ENCODE assay signal across 21 cellular contexts in genomic region chrX:19666950-19667349, GRCh38.
DNase-seq lines count a peak whose midpoint lies in the region; ATAC-seq lines count a peak whose summit lies in the region.
"Had no signal": no experiment of that assay in that cellular context is flagged by ENCODE, and none has a peak within 500 bp of the region (broad histone marks: within the 10 kb centered on the region; RNA-seq: fewer than 3 reads in every experiment).

No MANE protein-coding gene starts in this region.

- WGBS in right cardiac atrium, result 95% methylated on average over 4 of the region's 4 CpGs

- H3K27me3 ChIP-seq in CD4-positive, alpha-beta memory T cell (ENCODE audit: insufficient read depth, low read length), result no peaks in the 10 kb centered on the region
- H3K27me3 ChIP-seq in right cardiac atrium (ENCODE audit: control insufficient read depth, insufficient read depth), result no peaks in the 10 kb centered on the region
- H3K27me3 ChIP-seq: SJCRH30 had no signal

- H3K4me1 Mint-ChIP-seq in activated T-cell treated with anti-CD3 and anti-CD28 coated beads, Interleukin-2, amount 50 U/mL, for 24 hours (ENCODE audit: low read depth), result peaks cover 42% of the 10 kb centered on the region
- H3K4me1 Mint-ChIP-seq in activated T-cell treated with anti-CD3 and anti-CD28 coated beads, Interleukin-2, amount 50 U/mL, for 4 hours (ENCODE audit: low read depth), result peaks cover 58% of the 10 kb centered on the region
- H3K4me1 Mint-ChIP-seq in CD4-positive, alpha-beta memory T cell, result peaks cover 24 to 72% (median 47%) of the 10 kb centered on the region in 4 donors
- peaks cover 24% of the 10 kb centered on the region for H3K4me1 Mint-ChIP-seq in T-helper 17 cell
- peaks cover 35 to 51% of the 10 kb centered on the region in 2 donors for H3K4me1 Mint-ChIP-seq in natural killer cell treated with Interleukin-12 subunit alpha and Interleukin-12 subunit beta and Interleukin-15 and Interleukin-18, amount 100 ng/mL, for 72 hours (ENCODE audit: low read depth in 2 of 2)

- H3K9me3 Mint-ChIP-seq in activated T-cell treated with anti-CD3 and anti-CD28 coated beads, Interleukin-2, amount 50 U/mL, for 24 hours, result no peaks in the 10 kb centered on the region
- no peaks in the 10 kb centered on the region for H3K9me3 Mint-ChIP-seq in activated T-cell treated with anti-CD3 and anti-CD28 coated beads, Interleukin-2, amount 50 U/mL, for 4 hours
- H3K9me3 Mint-ChIP-seq in CD4-positive, alpha-beta memory T cell, result no peaks in the 10 kb centered on the region
- no peaks in the 10 kb centered on the region for H3K9me3 Mint-ChIP-seq in natural killer cell treated with Interleukin-12 subunit alpha and Interleukin-12 subunit beta and Interleukin-15 and Interleukin-18, amount 100 ng/mL, for 72 hours

- H3K4me1 ChIP-seq in CD4-positive, alpha-beta memory T cell (ENCODE audit: insufficient read depth, low read length), result peaks cover 27% of the 10 kb centered on the region
- H3K4me1 ChIP-seq in right cardiac atrium (ENCODE audit: control insufficient read depth, insufficient read depth, low read length), result peaks cover 3% of the 10 kb centered on the region

- peaks cover 2% of the 10 kb centered on the region for H3K36me3 ChIP-seq in CD4-positive, alpha-beta memory T cell (ENCODE audit: insufficient read depth, low read length)
- H3K36me3 ChIP-seq: SJCRH30 had no signal

- intact Hi-C loops in CD4-positive, alpha-beta memory T cell (cut with micrococcal nuclease), result no loop called here
- intact Hi-C loops in right cardiac atrium (cut with DNase I), result no loop called here

- POLR2A ChIA-PET in CD4-positive, alpha-beta memory T cell (lab: Charles Lee; ENCODE audit: partially characterized antibody), result no interaction called here

- peaks cover 6% of the 10 kb centered on the region for H3K36me3 Mint-ChIP-seq in activated T-cell treated with anti-CD3 and anti-CD28 coated beads, Interleukin-2, amount 50 U/mL, for 24 hours (ENCODE audit: low read depth)
- peaks cover 13% of the 10 kb centered on the region for H3K36me3 Mint-ChIP-seq in activated T-cell treated with anti-CD3 and anti-CD28 coated beads, Interleukin-2, amount 50 U/mL, for 4 hours (ENCODE audit: insufficient read depth)
- peaks cover 14 to 36% of the 10 kb centered on the region in 2 donors for H3K36me3 Mint-ChIP-seq in CD4-positive, alpha-beta memory T cell
- H3K36me3 Mint-ChIP-seq in T-helper 17 cell (ENCODE audit: low read depth), result peaks cover 2% of the 10 kb centered on the region
- peaks cover 5% of the 10 kb centered on the region for H3K36me3 Mint-ChIP-seq in natural killer cell treated with Interleukin-12 subunit alpha and Interleukin-12 subunit beta and Interleukin-15 and Interleukin-18, amount 100 ng/mL, for 72 hours

- peaks cover 2% of the 10 kb centered on the region for H3K27me3 Mint-ChIP-seq in activated T-cell treated with anti-CD3 and anti-CD28 coated beads, Interleukin-2, amount 50 U/mL, for 24 hours
- no peaks in the 10 kb centered on the region for H3K27me3 Mint-ChIP-seq in activated T-cell treated with anti-CD3 and anti-CD28 coated beads, Interleukin-2, amount 50 U/mL, for 4 hours (ENCODE audit: low read depth)
- no peaks in the 10 kb centered on the region for H3K27me3 Mint-ChIP-seq in CD4-positive, alpha-beta memory T cell
- no peaks in the 10 kb centered on the region for H3K27me3 Mint-ChIP-seq in T-helper 17 cell
- peaks cover 0 to 3% of the 10 kb centered on the region in 2 donors for H3K27me3 Mint-ChIP-seq in natural killer cell treated with Interleukin-12 subunit alpha and Interleukin-12 subunit beta and Interleukin-15 and Interleukin-18, amount 100 ng/mL, for 72 hours
- H3K27me3 Mint-ChIP-seq: B cell had no signal

- CTCF ChIA-PET in CD4-positive, alpha-beta memory T cell (lab: Charles Lee; ENCODE audit: partially characterized antibody), result no interaction called here

- H3K27ac ChIP-seq in CD4-positive, alpha-beta memory T cell (ENCODE audit: low read depth, low read length), result no peak overlapping the region
- no peak overlapping the region for H3K27ac ChIP-seq in right cardiac atrium (ENCODE audit: low read length)
- H3K27ac ChIP-seq: SJCRH30 had no signal

- no peaks in the 10 kb centered on the region for H3K9me3 ChIP-seq in CD4-positive, alpha-beta memory T cell (ENCODE audit: control insufficient read depth in 1 of 2, low read length in 2 of 2)
- H3K9me3 ChIP-seq in T-helper 17 cell (ENCODE audit: control insufficient read depth, low read length, poor library complexity, severe bottlenecking) (no peaks in the 10 kb centered on the region), right cardiac atrium (ENCODE audit: control insufficient read depth, low read length) (no peaks in the 10 kb centered on the region)
- H3K9me3 ChIP-seq: SJCRH30 had no signal

- no peak overlapping the region for H3K4me3 Mint-ChIP-seq in activated T-cell treated with anti-CD3 and anti-CD28 coated beads, Interleukin-2, amount 50 U/mL, for 24 hours
- H3K4me3 Mint-ChIP-seq in activated T-cell treated with anti-CD3 and anti-CD28 coated beads, Interleukin-2, amount 50 U/mL, for 4 hours, result no peak overlapping the region
- H3K4me3 Mint-ChIP-seq in CD4-positive, alpha-beta memory T cell, result peak overlapping the region in 5 of 8 donors; percentile 6 to 44 (median 22)
- H3K4me3 Mint-ChIP-seq in T-helper 17 cell, result no peak overlapping the region
- peak overlapping the region; percentile 12 for H3K4me3 Mint-ChIP-seq in natural killer cell treated with Interleukin-12 subunit alpha and Interleukin-12 subunit beta and Interleukin-15 and Interleukin-18, amount 100 ng/mL, for 72 hours
- H3K4me3 Mint-ChIP-seq: B cell had no signal

- H3K4me3 ChIP-seq in CD4-positive, alpha-beta memory T cell (ENCODE audit: low read length in 2 of 2), result no peak overlapping the region
- no peak overlapping the region for H3K4me3 ChIP-seq in right cardiac atrium (ENCODE audit: low read length)
- H3K4me3 ChIP-seq: SJCRH30 had no signal

- no peak for ATAC-seq in activated T-cell treated with anti-CD3 and anti-CD28 coated beads, Interleukin-2, amount 50 U/mL, for 4 hours
- no peak for ATAC-seq in T-helper 17 cell
- no peak for ATAC-seq in natural killer cell treated with Interleukin-12 subunit alpha and Interleukin-12 subunit beta and Interleukin-15 and Interleukin-18, amount 100 ng/mL, for 72 hours
- ATAC-seq in HG02623 (IDR thresholded peaks at IDR 0.05; ENCODE audit: unreplicated experiment), result no peak
- no peak for ATAC-seq in GM21447 (IDR thresholded peaks at IDR 0.05; ENCODE audit: unreplicated experiment)
- ATAC-seq in right cardiac atrium, result no peak
- ATAC-seq: PC-3 had no signal

- H3K27ac Mint-ChIP-seq in activated T-cell treated with anti-CD3 and anti-CD28 coated beads, Interleukin-2, amount 50 U/mL, for 24 hours, result peak overlapping the region; percentile 22
- H3K27ac Mint-ChIP-seq in CD4-positive, alpha-beta memory T cell, result peak overlapping the region; percentile 1 to 87 (median 46)
- peak overlapping the region; percentile 48 for H3K27ac Mint-ChIP-seq in T-helper 17 cell
- H3K27ac Mint-ChIP-seq in natural killer cell treated with Interleukin-12 subunit alpha and Interleukin-12 subunit beta and Interleukin-15 and Interleukin-18, amount 100 ng/mL, for 72 hours, result peak overlapping the region; percentile 7 to 38
- H3K27ac Mint-ChIP-seq: B cell had no signal

- no peak for DNase-seq in activated T-cell treated with anti-CD3 and anti-CD28 coated beads, Interleukin-2, amount 50 U/mL, for 24 hours
- no peak for DNase-seq in activated T-cell treated with anti-CD3 and anti-CD28 coated beads, Interleukin-2, amount 50 U/mL, for 4 hours
- no peak for DNase-seq in CD4-positive, alpha-beta memory T cell
- DNase-seq in T-helper 17 cell (no peak), right cardiac atrium (no peak)
- no peak for DNase-seq in natural killer cell treated with Interleukin-12 subunit alpha and Interleukin-12 subunit beta and Interleukin-15 and Interleukin-18, amount 100 ng/mL, for 72 hours (ENCODE audit: low spot score)
- DNase-seq: ACHN, GF-D8, H7, IMR-90, Karpas-422, MM.1S, NCI-H1092 treated with DMSO at 0.1 percent for 48 hours, NCI-H2081 treated with DMSO at 0.1 percent for 48 hours, NCI-H510A treated with DMSO at 0.1 percent for 48 hours, NCI-H82, PC-3, SJCRH30 had no signal

Comparison
In these comparisons a context has a peak if more than half of its experiments do, and no peak if none do; other contexts are left out.
1. H3K4me3 Mint-ChIP-seq: peak in CD4-positive, alpha-beta memory T cell (5 of 8) and natural killer cell treated with Interleukin-12 subunit alpha and Interleukin-12 subunit beta and Interleukin-15 and Interleukin-18, amount 100 ng/mL, for 72 hours (single experiment); none in activated T-cell treated with anti-CD3 and anti-CD28 coated beads, Interleukin-2, amount 50 U/mL, for 24 hours (single experiment), activated T-cell treated with anti-CD3 and anti-CD28 coated beads, Interleukin-2, amount 50 U/mL, for 4 hours (single experiment) and T-helper 17 cell (single experiment).
2. Peak in every context shown above with its lines, with median percentiles within 50 percentile points of each other: H3K27ac Mint-ChIP-seq.